In the genomic region with DNA sequence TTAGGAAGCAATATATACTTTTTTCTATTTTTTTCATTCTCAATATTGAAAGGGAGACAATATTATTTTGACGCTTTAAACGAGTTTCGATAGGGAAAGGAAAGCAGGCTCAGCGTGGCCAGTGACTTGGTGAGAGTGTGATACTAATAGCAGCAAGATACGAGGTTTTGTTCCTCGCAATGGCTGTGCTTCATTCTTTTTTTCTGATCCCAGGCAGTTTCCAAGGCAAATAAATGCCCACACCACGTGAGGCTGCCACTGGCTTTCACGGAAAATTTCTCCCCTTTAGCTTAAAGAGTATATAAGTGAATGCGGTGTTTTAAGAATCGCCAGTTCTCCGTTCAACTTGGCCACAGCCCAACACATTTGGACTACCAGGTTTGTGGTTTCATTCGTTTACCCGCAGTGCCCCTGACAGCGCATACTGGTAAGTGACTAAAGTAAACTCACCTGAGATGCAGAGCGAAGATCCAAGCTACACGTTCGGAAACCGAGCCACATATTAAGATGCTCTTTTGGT, we compare ENCODE assay signal across 9 cellular contexts.
DNase-seq lines count a peak whose midpoint lies in the region; ATAC-seq and TF ChIP-seq lines count a peak whose summit lies in the region.
"Had no signal": no experiment of that assay in that cellular context is flagged by ENCODE, and none has a peak within 500 bp of the region (broad histone marks: within the 10 kb centered on the region; RNA-seq: fewer than 3 reads in every experiment).

No MANE protein-coding gene starts in this region.

- CTCF ChIA-PET in mammary epithelial cell (lab: Charles Lee; ENCODE audit: low non-redundant PET) = no interaction called here

- H3K79me1 ChIP-seq in neuronal stem cell (ENCODE audit: low read depth, low read length) = no peaks in the 10 kb centered on the region

- H4K91ac ChIP-seq in neuronal stem cell (ENCODE audit: low read depth, low read length, poor library complexity) = no peak overlapping the region

- H4K20me1 ChIP-seq in mammary epithelial cell (ENCODE audit: insufficient read depth, low read length) = peaks cover 2% of the 10 kb centered on the region

- H3K23ac ChIP-seq in neuronal stem cell (ENCODE audit: low read depth, low read length, poor library complexity) = no peak overlapping the region

- H3K18ac ChIP-seq in neuronal stem cell (ENCODE audit: low read length) = no peak overlapping the region

- no peak overlapping the region for H2BK5ac ChIP-seq in neuronal stem cell (ENCODE audit: low read length)

- no peak for ATAC-seq in GM19035 (IDR thresholded peaks at IDR 0.05; ENCODE audit: unreplicated experiment)
- ATAC-seq: gastroesophageal sphincter had no signal

- H3K36me3 ChIP-seq in mammary epithelial cell (ENCODE audit: insufficient read depth, low read length) (no peaks in the 10 kb centered on the region), neuronal stem cell (replicated peaks in 1 of 2; ENCODE audit: control insufficient read depth in 2 of 2, insufficient read depth in 2 of 2, low read length in 2 of 2) (no peaks in the 10 kb centered on the region)
- H3K36me3 ChIP-seq: gastroesophageal sphincter had no signal

- H3K4me1 ChIP-seq in mammary epithelial cell (ENCODE audit: insufficient read depth, low read length) (peaks cover 21% of the 10 kb centered on the region), neuronal stem cell (ENCODE audit: control insufficient read depth in 2 of 2, insufficient read depth in 1 of 2, low read depth in 1 of 2, low read length in 2 of 2) (peaks cover 3 to 9% of the 10 kb centered on the region in 2 donors)

- BruUV-seq in mammary epithelial cell (replicated peaks; lab: Mats Ljungman, UMichigan) = no TSS peak

- dilution Hi-C loops in mammary epithelial cell (cut with HindIII; ENCODE audit: low sequenced_read_pairs) = no loop called here

- H2AFZ ChIP-seq in mammary epithelial cell (ENCODE audit: low read depth, low read length) (peak overlapping the region; percentile 75), neuronal stem cell (ENCODE audit: low read length) (no peak overlapping the region)

- no peak overlapping the region for H2BK15ac ChIP-seq in neuronal stem cell (ENCODE audit: low read length)

- peak overlapping the region; percentile 94 for H3K4me2 ChIP-seq in mammary epithelial cell (ENCODE audit: insufficient read depth, low read depth, low read length)
- no peak overlapping the region for H3K4me2 ChIP-seq in neuronal stem cell (ENCODE audit: insufficient read depth, low read length, poor library complexity, severe bottlenecking)

- intact Hi-C loops in mammary epithelial cell (cut with micrococcal nuclease) = loop anchor here (2.0 kb wide), 1 partner anchor 19 kb away; no protein-coding TSS in a partner anchor

- H3K9me3 ChIP-seq in mammary epithelial cell (replicated peaks; ENCODE audit: insufficient read depth, low read length) (no peaks in the 10 kb centered on the region), neuronal stem cell (replicated peaks in 1 of 2; ENCODE audit: control insufficient read depth in 2 of 2, insufficient read depth in 1 of 2, low read depth in 1 of 2, low read length in 2 of 2) (no peaks in the 10 kb centered on the region)
- H3K9me3 ChIP-seq: gastroesophageal sphincter had no signal

- WGBS in mammary epithelial cell (ENCODE audit: low coverage, missing lambda C conversion rate) = 18% methylated on average over 18 of the region's 18 CpGs
- no CpG with 5 or more reads among the region's 18 CpGs for WGBS in neuronal stem cell (ENCODE audit: extremely low coverage in 2 of 2, insufficient read length in 2 of 2, insufficient replicate concordance in 1 of 2), 2 donors

- H2BK120ac ChIP-seq in neuronal stem cell (ENCODE audit: low read depth, low read length) = no peak overlapping the region

- H3K27me3 ChIP-seq in mammary epithelial cell (ENCODE audit: insufficient read depth, low read length) (no peaks in the 10 kb centered on the region), neuronal stem cell (ENCODE audit: control insufficient read depth in 3 of 3, insufficient read depth in 3 of 3, low read depth in 1 of 3, low read length in 3 of 3) (peaks cover 0 to 52% (median 23%) of the 10 kb centered on the region in 3 experiments)

- no peak for TF ChIP-seq CTCF in mammary epithelial cell (conservative IDR thresholded peaks at IDR 0.05 in 1 of 2, IDR thresholded peaks at IDR 0.05 in 1 of 2; ENCODE audit: extremely low read depth in 1 of 2, insufficient read depth in 1 of 2, low read depth in 1 of 2, low read length in 2 of 2)

- H2AK5ac ChIP-seq in neuronal stem cell (ENCODE audit: low read depth, low read length) = no peak overlapping the region

- peak overlapping the region; percentile 28 to 78 (median 38) for H3K4me3 ChIP-seq in mammary epithelial cell (replicated peaks in 1 of 3; ENCODE audit: insufficient read depth in 1 of 3, low read depth in 2 of 3, low read length in 3 of 3)
- peak overlapping the region; percentile 18 to 24 for H3K4me3 ChIP-seq in neuronal stem cell (ENCODE audit: low read length in 2 of 2)

- no peak overlapping the region for H2BK12ac ChIP-seq in neuronal stem cell (ENCODE audit: low read length)

- H3K9ac ChIP-seq in mammary epithelial cell (ENCODE audit: insufficient read depth, low read length) (no peak overlapping the region), neuronal stem cell (ENCODE audit: low read depth, low read length, poor library complexity) (no peak overlapping the region)

- H3K27ac ChIP-seq in mammary epithelial cell (ENCODE audit: insufficient read depth, low read depth, low read length) = no peak overlapping the region
- no peak overlapping the region for H3K27ac ChIP-seq in neuronal stem cell (replicated peaks; ENCODE audit: low read length)
- H3K27ac ChIP-seq: gastroesophageal sphincter had no signal

- H3K14ac ChIP-seq in neuronal stem cell (ENCODE audit: low read length) = no peak overlapping the region

- in situ Hi-C loops in mammary epithelial cell (cut with MboI; ENCODE audit: low sequenced_read_pairs in 2 of 2) = no loop called here

- H3K79me2 ChIP-seq in mammary epithelial cell (ENCODE audit: insufficient read depth, low read length) = no peaks in the 10 kb centered on the region

- no peak overlapping the region for H4K8ac ChIP-seq in neuronal stem cell (ENCODE audit: low read depth, low read length)

- H3K4ac ChIP-seq in neuronal stem cell (ENCODE audit: low read length) = no peak overlapping the region

- DNase-seq in NCI-H2081 (lab: John Stamatoyannopoulos, UW) = peak; percentile 30 to 40
- DNase-seq in NCI-H2081 treated with DMSO at 0.1 percent for 48 hours (lab: John Stamatoyannopoulos, UW) = no peak
- peak; percentile 48 for DNase-seq in NCI-H345 (lab: John Stamatoyannopoulos, UW)
- DNase-seq in mammary epithelial cell = peak; percentile 43
- no peak for DNase-seq in neuronal stem cell (ENCODE audit: low spot score)
- no peak for DNase-seq in NCI-H446 treated with DMSO at 0.1 percent for 48 hours (lab: John Stamatoyannopoulos, UW)
- no peak for DNase-seq in islet precursor cell

Comparison
In these comparisons a context has a peak if more than half of its experiments do, and no peak if none do; other contexts are left out.
1. DNase-seq: peak in NCI-H2081 (2 of 2), NCI-H345 (single experiment) and mammary epithelial cell (single experiment); none in NCI-H2081 treated with DMSO at 0.1 percent for 48 hours (single experiment), neuronal stem cell (single experiment), NCI-H446 treated with DMSO at 0.1 percent for 48 hours (single experiment) and islet precursor cell (single experiment).